Comparison of ENCODE assay signal across 8 cellular contexts in the genomic region with DNA sequence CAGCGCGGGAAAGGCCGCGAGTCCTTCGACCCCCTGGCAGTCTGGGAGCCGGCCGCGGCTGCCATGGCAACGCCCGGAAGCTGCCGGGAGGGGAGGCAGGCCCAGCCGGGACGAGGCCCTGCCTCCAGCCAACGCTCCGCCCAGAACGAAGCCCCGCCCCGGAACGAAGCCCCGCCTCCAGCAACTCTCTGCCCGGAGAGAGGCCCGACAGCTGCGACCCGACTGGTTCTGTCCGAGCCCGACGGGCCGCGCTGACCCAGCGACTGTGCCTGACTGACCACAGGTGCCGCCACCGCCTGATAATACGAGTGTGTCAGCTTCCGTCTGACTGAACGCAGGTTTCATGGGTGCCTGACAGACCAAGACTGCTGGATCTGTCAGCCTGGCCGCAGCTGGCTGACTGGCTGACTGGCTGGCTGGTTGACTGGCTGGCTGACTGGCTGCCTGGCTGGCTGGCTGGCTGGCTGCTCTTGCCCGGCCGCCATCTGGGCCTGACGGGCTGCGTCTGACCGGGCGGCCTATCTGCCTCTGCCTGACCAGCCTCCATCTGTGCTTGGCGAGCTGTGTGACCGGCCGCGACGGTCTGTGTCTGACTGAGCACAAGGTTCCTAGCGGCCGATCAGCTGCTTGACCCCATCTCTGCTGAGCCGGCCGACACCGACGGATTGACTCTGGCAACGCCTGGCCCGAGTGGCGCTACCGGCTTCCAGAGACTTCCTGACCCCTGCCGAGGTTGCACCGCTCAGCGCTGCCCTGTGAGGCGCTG.
DNase-seq lines count a peak whose midpoint lies in the region; ATAC-seq and TF ChIP-seq lines count a peak whose summit lies in the region.

No MANE protein-coding gene starts in this region.

- CTCF ChIA-PET in activated CD8-positive, alpha-beta T cell treated with anti-CD3 and anti-CD28 coated beads for 36 hours (lab: Charles Lee): interaction anchor here (1.0 to 1.9 kb wide), 4 partner anchors 27 to 111 kb away, joined by 3 to 8 read pairs (median 6); a partner anchor contains a TSS

- H3K4me1 Mint-ChIP-seq in activated CD8-positive, alpha-beta T cell treated with anti-CD3 and anti-CD28 coated beads for 36 hours (ENCODE audit: low read depth): peaks cover 2% of the 10 kb centered on the region

- peak overlapping the region; percentile 39 for H3K27ac ChIP-seq in BLaER1

- DNase-seq in NCI-H748 (lab: John Stamatoyannopoulos, UW; ENCODE audit: unreplicated experiment) (peak; percentile 93), ecto neural progenitor cell (ENCODE audit: low spot score) (peak; percentile 98), lung microvascular endothelial cell (ENCODE audit: low read depth in 2 of 2) (peak; percentile 88 to 93)
- peak; percentile 90 for DNase-seq in activated CD8-positive, alpha-beta T cell treated with anti-CD3 and anti-CD28 coated beads for 36 hours
- DNase-seq in stimulated activated CD4-positive, alpha-beta T cell treated with anti-CD3 and anti-CD28 coated beads, TNF-alpha, amount 100 ng/mL, for 24 hours (ENCODE audit: low read depth in 3 of 3): peak; percentile 82 to 94 (median 89)

- H3K36me3 ChIP-seq in BLaER1: no peaks in the 10 kb centered on the region

- peaks cover 26% of the 10 kb centered on the region for H3K4me1 ChIP-seq in BLaER1

- no peaks in the 10 kb centered on the region for H3K9me3 Mint-ChIP-seq in activated CD8-positive, alpha-beta T cell treated with anti-CD3 and anti-CD28 coated beads for 36 hours

- TF ChIP-seq CTCF in activated CD8-positive, alpha-beta T cell treated with anti-CD3 and anti-CD28 coated beads for 36 hours (IDR thresholded peaks at IDR 0.05): no peak

- peak overlapping the region; percentile 82 for H3K4me3 Mint-ChIP-seq in activated CD8-positive, alpha-beta T cell treated with anti-CD3 and anti-CD28 coated beads for 36 hours

- no peak overlapping the region for H3K27ac Mint-ChIP-seq in activated CD8-positive, alpha-beta T cell treated with anti-CD3 and anti-CD28 coated beads for 36 hours

- no peaks in the 10 kb centered on the region for H3K27me3 ChIP-seq in BLaER1

- H3K4me3 ChIP-seq in BLaER1: peak overlapping the region; percentile 68

- POLR2A ChIA-PET in activated CD8-positive, alpha-beta T cell treated with anti-CD3 and anti-CD28 coated beads for 36 hours (lab: Charles Lee): interaction anchor here (0.7 to 1.9 kb wide), 5 partner anchors 13 to 171 kb away, joined by 3 to 5 read pairs (median 3); a partner anchor contains a TSS

- H3K36me3 Mint-ChIP-seq in activated CD8-positive, alpha-beta T cell treated with anti-CD3 and anti-CD28 coated beads for 36 hours (ENCODE audit: low read depth): no peaks in the 10 kb centered on the region

- no peaks in the 10 kb centered on the region for H4K20me1 ChIP-seq in BLaER1

- peaks cover 5% of the 10 kb centered on the region for H3K27me3 Mint-ChIP-seq in activated CD8-positive, alpha-beta T cell treated with anti-CD3 and anti-CD28 coated beads for 36 hours

- peak; percentile 83 for ATAC-seq in GM19328 (IDR thresholded peaks at IDR 0.05; ENCODE audit: unreplicated experiment)
- peak; percentile 67 for ATAC-seq in HG03469 (IDR thresholded peaks at IDR 0.05; ENCODE audit: unreplicated experiment)
- ATAC-seq in activated CD8-positive, alpha-beta T cell treated with anti-CD3 and anti-CD28 coated beads for 36 hours: peak; percentile 99

- H3K9ac ChIP-seq in BLaER1: peak overlapping the region; percentile 76

- peak overlapping the region; percentile 97 for H3K4me2 ChIP-seq in BLaER1

- H3K9me3 ChIP-seq in BLaER1: peaks cover 4% of the 10 kb centered on the region; the same call in 1 of the 2 replicates

- intact Hi-C loops in activated CD8-positive, alpha-beta T cell treated with anti-CD3 and anti-CD28 coated beads for 36 hours (cut with micrococcal nuclease): no loop called here

Comparison
In these comparisons a context has a peak if more than half of its experiments do, and no peak if none do; other contexts are left out.
1. Peak in every context shown above with its lines: DNase-seq, ATAC-seq, H3K4me3 ChIP-seq and H3K27ac ChIP-seq.